ENCODE assay signal across 1 cellular context in genomic region chr6:13873288-13874190, GRCh38.
A peak's percentile ranks its signal among the peaks of the same experiment; 100 is the strongest.
TF ChIP-seq lines count a peak whose summit lies in the region.

No MANE protein-coding gene starts in this region.

TF ChIP-seq in HepG2, 621 proteins besides CTCF, POLR2A, EP300 and RAD21 (continued from another document):
- TF ChIP-seq PRDM4 (CRISPR knock-in tag; IDR thresholded peaks at IDR 0.05; ENCODE audit: borderline replicate concordance) (peak; percentile 30; the same call in 1 of the 2 replicates), RBFOX2 (IDR thresholded peaks at IDR 0.05; ENCODE audit: low read depth, low read length) (no peak)
